Comparison of ENCODE assay signal across 1 cellular context in genomic region chr17:1684307-1685189, GRCh38.
A peak's percentile ranks its signal among the peaks of the same experiment; 100 is the strongest.
TF ChIP-seq lines count a peak whose summit lies in the region.

Gene PRPF8, minus strand, starts transcription at chr17:1684867. Its CDS starts 296 bp downstream, at chr17:1684571.

TF ChIP-seq in HepG2, 621 proteins besides CTCF, POLR2A, EP300 and RAD21 (continued from another document and continues in another):
- TF ChIP-seq DRAP1 (CRISPR knock-in tag; IDR thresholded peaks at IDR 0.05) (peak; percentile 92), ZNF724P (CRISPR knock-in tag; IDR thresholded peaks at IDR 0.05; ENCODE audit: borderline replicate concordance) (no peak), ZNF510 (CRISPR knock-in tag; IDR thresholded peaks at IDR 0.05; ENCODE audit: low read depth) (no peak; the same call in 1 of the 2 replicates), ZHX2 (IDR thresholded peaks at IDR 0.05; ENCODE audit: low read depth) (peak; percentile 93), ZHX2 (CRISPR knock-in tag; IDR thresholded peaks at IDR 0.05; ENCODE audit: borderline replicate concordance) (no peak), HIVEP1 (CRISPR knock-in tag; IDR thresholded peaks at IDR 0.05) (peak; percentile 15; the same call in 1 of the 2 replicates), CENPT (CRISPR knock-in tag; IDR thresholded peaks at IDR 0.05; ENCODE audit: low read depth) (no peak), STAT6 (CRISPR knock-in tag; IDR thresholded peaks at IDR 0.05; ENCODE audit: borderline replicate concordance) (no peak), MEIS1 (CRISPR knock-in tag; IDR thresholded peaks at IDR 0.05; ENCODE audit: borderline replicate concordance) (no peak), ZNF501 (CRISPR knock-in tag; IDR thresholded peaks at IDR 0.05) (peak; percentile 61), ZNF484 (CRISPR knock-in tag; IDR thresholded peaks at IDR 0.05; ENCODE audit: borderline replicate concordance, low read depth) (no peak), ZSCAN31 (CRISPR knock-in tag; IDR thresholded peaks at IDR 0.05; ENCODE audit: low read depth) (0 out of 2 replicates have a peak, but pooled peaks have one; percentile 47), ZNF629 (CRISPR knock-in tag; conservative IDR thresholded peaks at IDR 0.05) (no peak), ZNF597 (CRISPR knock-in tag; IDR thresholded peaks at IDR 0.05) (no peak), STAG1 (CRISPR knock-in tag; IDR thresholded peaks at IDR 0.05) (0 out of 2 replicates have a peak, but pooled peaks have one; percentile 2), TERF1 (CRISPR knock-in tag; IDR thresholded peaks at IDR 0.05) (no peak), TOE1 (CRISPR knock-in tag; IDR thresholded peaks at IDR 0.05) (no peak), RCOR2 (CRISPR knock-in tag; IDR thresholded peaks at IDR 0.05) (no peak), RNF219 (CRISPR knock-in tag; IDR thresholded peaks at IDR 0.05) (0 out of 2 replicates have a peak, but pooled peaks have one; percentile 33), HES4 (CRISPR knock-in tag; IDR thresholded peaks at IDR 0.05; ENCODE audit: borderline replicate concordance) (no peak; the same call in 1 of the 2 replicates), ZNF605 (CRISPR knock-in tag; IDR thresholded peaks at IDR 0.05) (peak; percentile 92), NFAT5 (CRISPR knock-in tag; IDR thresholded peaks at IDR 0.05) (peak; percentile 80; the same call in 1 of the 2 replicates), PPARG (CRISPR knock-in tag; conservative IDR thresholded peaks at IDR 0.05) (no peak), ZNF232 (CRISPR knock-in tag; IDR thresholded peaks at IDR 0.05; ENCODE audit: borderline replicate concordance) (no peak), PHF20 (CRISPR knock-in tag; IDR thresholded peaks at IDR 0.05) (peak; percentile 86), ZNF569 (CRISPR knock-in tag; IDR thresholded peaks at IDR 0.05; ENCODE audit: borderline replicate concordance) (no peak; the same call in 1 of the 2 replicates), CERS6 (CRISPR knock-in tag; IDR thresholded peaks at IDR 0.05) (no peak), YY1 (IDR thresholded peaks at IDR 0.05; ENCODE audit: insufficient read depth, insufficient replicate concordance, low read depth, low read length) (peak; percentile 97), HIC2 (CRISPR knock-in tag; IDR thresholded peaks at IDR 0.05; ENCODE audit: low read depth) (no peak), ZNF460 (CRISPR knock-in tag; IDR thresholded peaks at IDR 0.05; ENCODE audit: borderline replicate concordance) (0 out of 2 replicates have a peak, but pooled peaks have one; percentile 3), MYNN (CRISPR knock-in tag; IDR thresholded peaks at IDR 0.05; ENCODE audit: low read depth) (no peak), ZNF44 (CRISPR knock-in tag; IDR thresholded peaks at IDR 0.05) (no peak), ZZZ3 (CRISPR knock-in tag; IDR thresholded peaks at IDR 0.05; ENCODE audit: borderline replicate concordance) (no peak)
